10 cellular contexts compared by ENCODE assay signal in the genomic region with DNA sequence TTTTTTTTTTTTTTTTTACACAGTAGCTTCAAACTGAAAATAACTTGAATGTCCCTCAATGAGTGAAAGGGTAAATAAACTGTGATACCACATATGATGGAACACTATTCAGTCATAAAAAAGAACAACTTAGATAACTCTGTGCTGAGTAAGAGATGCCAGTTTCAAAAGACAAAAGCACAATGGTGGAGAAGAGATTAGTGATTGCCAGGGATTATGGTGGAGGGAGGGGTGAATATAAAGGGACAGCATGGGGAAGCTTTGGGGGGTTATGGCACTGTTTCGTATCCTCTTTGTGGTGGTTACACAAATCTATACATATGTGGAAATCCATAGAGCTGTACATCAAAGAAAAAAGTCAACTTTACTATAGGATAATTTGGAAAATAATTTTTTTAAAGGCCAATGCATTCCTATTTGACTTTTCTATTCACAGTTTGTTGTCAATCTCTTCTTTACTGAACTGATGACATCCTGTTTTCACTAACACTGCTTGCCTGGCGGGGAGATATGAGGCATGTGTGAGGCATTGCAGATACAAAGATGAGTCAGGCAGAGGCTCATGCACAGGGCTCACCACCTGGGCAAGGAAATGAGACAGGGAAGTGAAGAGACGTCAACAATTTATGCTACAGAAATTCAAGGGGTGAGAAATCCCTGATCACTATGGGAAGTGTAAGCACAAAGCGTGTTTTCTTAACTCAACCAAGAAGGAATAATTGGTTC.
DNase-seq lines count a peak whose midpoint lies in the region; ATAC-seq, FAIRE-seq and TF ChIP-seq lines count a peak whose summit lies in the region.
"Had no signal": no experiment of that assay in that cellular context is flagged by ENCODE, and none has a peak within 500 bp of the region (broad histone marks: within the 10 kb centered on the region; RNA-seq: fewer than 3 reads in every experiment).

No MANE protein-coding gene starts in this region.

- POLR2A ChIA-PET in MCF 10A (lab: Yijun Ruan, JAX): interaction anchor here (0.6 to 3.1 kb wide), 17 partner anchors 9 to 629 kb away, joined by 3 to 22 read pairs (median 4); a partner anchor contains a TSS

- TF ChIP-seq CTCF in MCF 10A (IDR thresholded peaks at IDR 0.05; ENCODE audit: unreplicated experiment): no peak
- no peak for TF ChIP-seq CTCF in breast epithelium (IDR thresholded peaks at IDR 0.05)

- H3K27me3 Mint-ChIP-seq in MCF 10A (ENCODE audit: insufficient read depth, unreplicated experiment): no peaks in the 10 kb centered on the region

- H3K27me3 ChIP-seq in breast epithelium: no peaks in the 10 kb centered on the region
- H3K27me3 ChIP-seq: BLaER1, heart right ventricle had no signal

- peak overlapping the region; percentile 91 for H3K27ac Mint-ChIP-seq in MCF 10A (ENCODE audit: low read depth, unreplicated experiment)

- H3K9me3 ChIP-seq in breast epithelium: no peaks in the 10 kb centered on the region
- H3K9me3 ChIP-seq: BLaER1, heart right ventricle had no signal

- FAIRE-seq in GM19239 (lab: Jason Lieb, UNC): no peak

- DNase-seq in MCF 10A (ENCODE audit: unreplicated experiment) (peak; percentile 98), breast epithelium (ENCODE audit: low spot score in 2 of 2) (no peak), T1000 (lab: John Stamatoyannopoulos, UW) (peak; percentile 45), skeletal muscle cell (ENCODE audit: low read depth) (peak; percentile 84), posterior vena cava (ENCODE audit: low spot score) (no peak), GM19239 (ENCODE audit: insufficient read length, low spot score) (no peak)
- peak; percentile 37 for DNase-seq in central memory CD4-positive, alpha-beta T cell

- BruUV-seq in MCF 10A (replicated peaks; lab: Mats Ljungman, UMichigan): no TSS peak

- intact Hi-C loops in MCF 10A (cut with micrococcal nuclease) (loop anchor here (2.0 to 5.0 kb wide), 3 partner anchors 46 to 476 kb away; no protein-coding TSS in a partner anchor), breast epithelium (cut with DNase I; ENCODE audit: low total_unique reads) (no loop called here), posterior vena cava (cut with DNase I) (loop anchor here (5.0 to 10.0 kb wide), 3 partner anchors 174 to 564 kb away; a partner anchor contains a TSS)

- no peak overlapping the region for H3K27ac ChIP-seq in breast epithelium
- H3K27ac ChIP-seq: BLaER1 had no signal

- H3K36me3 Mint-ChIP-seq in MCF 10A (ENCODE audit: insufficient read depth, unreplicated experiment): no peaks in the 10 kb centered on the region

- no peak for TF ChIP-seq POLR2A in breast epithelium (IDR thresholded peaks at IDR 0.05)

- H3K4me3 ChIP-seq in breast epithelium (no peak overlapping the region), skeletal muscle cell (ENCODE audit: low read depth, low read length) (no peak overlapping the region)
- H3K4me3 ChIP-seq: BLaER1, heart right ventricle had no signal

- no peaks in the 10 kb centered on the region for H3K9me3 Mint-ChIP-seq in MCF 10A (ENCODE audit: unreplicated experiment)

- H3K4me3 Mint-ChIP-seq in MCF 10A (ENCODE audit: unreplicated experiment): peak overlapping the region; percentile 0

- H3K4me1 Mint-ChIP-seq in MCF 10A (ENCODE audit: insufficient read depth, unreplicated experiment): peaks cover 42% of the 10 kb centered on the region

- CTCF ChIA-PET in MCF 10A (lab: Yijun Ruan, JAX): interaction anchor here (0.6 to 2.2 kb wide), 29 partner anchors 9 to 1904 kb away, joined by 3 to 16 read pairs (median 4); a partner anchor contains a TSS

- ATAC-seq in HG03175 (IDR thresholded peaks at IDR 0.05; ENCODE audit: unreplicated experiment): peak; percentile 90

- H3K4me1 ChIP-seq in breast epithelium: no peaks in the 10 kb centered on the region
- H3K4me1 ChIP-seq: BLaER1 had no signal

- H3K36me3 ChIP-seq in breast epithelium: no peaks in the 10 kb centered on the region
- H3K36me3 ChIP-seq: BLaER1, heart right ventricle had no signal

Comparison
In these comparisons a context has a peak if more than half of its experiments do, and no peak if none do; other contexts are left out.
1. DNase-seq: peak in MCF 10A (single experiment), T1000 (single experiment), central memory CD4-positive, alpha-beta T cell (single experiment) and skeletal muscle cell (single experiment); none in breast epithelium (0 of 2), posterior vena cava (single experiment) and GM19239 (single experiment).